25 cellular contexts compared by ENCODE assay signal in the genomic region with DNA sequence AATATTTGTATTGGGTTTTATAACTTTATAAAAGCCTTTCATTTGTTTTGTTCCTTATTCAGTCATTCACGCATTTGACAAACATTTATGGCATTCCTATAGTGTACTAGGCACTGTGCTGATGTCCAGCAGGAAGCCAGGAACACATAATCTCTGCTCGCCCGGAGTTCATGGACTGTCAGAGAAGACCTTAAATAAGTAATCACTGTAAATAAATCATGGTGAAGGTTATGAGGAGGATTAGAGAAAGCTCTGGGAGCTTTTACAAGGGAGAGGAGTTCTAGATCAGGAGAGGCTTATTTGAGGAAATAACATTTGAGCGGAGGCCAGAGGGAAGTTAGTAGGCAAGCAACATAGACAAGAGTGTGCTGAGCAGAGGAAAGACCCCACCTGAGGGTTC. TPM values are rescaled to one million over a fixed set of nuclear protein-coding genes. Genes with fewer than 3 reads are reported as not detected.
"Had no signal": no experiment of that assay in that cellular context is flagged by ENCODE, and none has a peak within 500 bp of the region (broad histone marks: within the 10 kb centered on the region; RNA-seq: fewer than 3 reads in every experiment).

No MANE protein-coding gene starts in this region.

- H3K27me3 Mint-ChIP-seq: activated naive CD4-positive, alpha-beta T cell treated with anti-CD3 and anti-CD28 coated beads, Interleukin-2, amount 10 ng/mL, durations not matched to agents 7 days and 5 days; activated naive CD8-positive, alpha-beta T cell treated with anti-CD3 and anti-CD28 coated beads, Interleukin-2, amount 50 U/mL, for 24 hours; naive B cell had no signal

- H3K9me3 ChIP-seq: ascending aorta, breast epithelium, gastrocnemius medialis, heart left ventricle, left ventricle myocardium inferior, pancreas, sigmoid colon, spleen, tibial artery had no signal

- H3K36me3 ChIP-seq: breast epithelium, gastrocnemius medialis, pancreas had no signal

- H3K9me3 Mint-ChIP-seq: activated naive CD4-positive, alpha-beta T cell treated with anti-CD3 and anti-CD28 coated beads, Interleukin-2, amount 10 ng/mL, durations not matched to agents 7 days and 5 days; activated naive CD8-positive, alpha-beta T cell treated with anti-CD3 and anti-CD28 coated beads, Interleukin-2, amount 50 U/mL, for 24 hours; naive B cell had no signal

- H3K4me1 ChIP-seq: breast epithelium had no signal

- H3K4me3 Mint-ChIP-seq: activated naive CD4-positive, alpha-beta T cell treated with anti-CD3 and anti-CD28 coated beads, Interleukin-2, amount 10 ng/mL, durations not matched to agents 7 days and 5 days had no signal

- H3K27ac Mint-ChIP-seq: activated naive CD4-positive, alpha-beta T cell treated with anti-CD3 and anti-CD28 coated beads, Interleukin-2, amount 10 ng/mL, durations not matched to agents 7 days and 5 days; activated naive CD8-positive, alpha-beta T cell treated with anti-CD3 and anti-CD28 coated beads, Interleukin-2, amount 50 U/mL, for 24 hours had no signal

- H3K4me3 ChIP-seq: ascending aorta, breast epithelium, coronary artery, gastrocnemius medialis, heart left ventricle, left ventricle myocardium inferior, pancreas, sigmoid colon, spleen, tibial artery had no signal

- DNase-seq: activated CD4-positive, CD25-positive, alpha-beta regulatory T cell treated with anti-CD3 and anti-CD28 coated beads, Interleukin-2, amount 50 U/mL, for 72 hours; activated CD8-positive, alpha-beta memory T cell treated with anti-CD3 and anti-CD28 coated beads for 24 hours; activated CD8-positive, alpha-beta memory T cell treated with anti-CD3 and anti-CD28 coated beads, Interleukin-2, amount 50 U/mL, for 48 hours; activated effector memory CD4-positive, alpha-beta T cell treated with Interleukin-2 at 50 U/mL for 16 hours; activated naive CD4-positive, alpha-beta T cell treated with anti-CD3 and anti-CD28 coated beads, Interleukin-2, amount 10 ng/mL, durations not matched to agents 7 days and 5 days; activated naive CD8-positive, alpha-beta T cell treated with anti-CD3 and anti-CD28 coated beads, Interleukin-2, amount 50 U/mL, for 24 hours; activated T-cell treated with anti-CD3 and anti-CD28 coated beads, Interleukin-2, amount 50 U/mL, for 48 hours; erythroblast; gastrocnemius medialis; heart left ventricle; kidney glomerular epithelial cell; left ventricle myocardium inferior; naive B cell; pancreas; sigmoid colon; spleen; stimulated activated CD8-positive, alpha-beta memory T cell treated with anti-CD3 and anti-CD28 coated beads, Interleukin-4, amount 100 ng/mL, for 48 hours; stimulated activated naive CD4-positive, alpha-beta T cell; T-helper 1 cell; T1000; tibial artery had no signal

- ATAC-seq: activated naive CD8-positive, alpha-beta T cell treated with anti-CD3 and anti-CD28 coated beads, Interleukin-2, amount 50 U/mL, for 24 hours; gastrocnemius medialis; heart left ventricle; pancreas had no signal

- H3K27ac ChIP-seq: ascending aorta, breast epithelium, coronary artery, gastrocnemius medialis, heart left ventricle, left ventricle myocardium inferior, pancreas, spleen, tibial artery had no signal

- H3K27me3 ChIP-seq: ascending aorta, breast epithelium, gastrocnemius medialis, heart left ventricle, pancreas, sigmoid colon, spleen, tibial artery had no signal

RNA-seq across cellular contexts. Expression of a gene that starts 4.7 kb away (rescaled TPM):
- total RNA-seq: ascending aorta, breast epithelium, heart left ventricle, left ventricle myocardium inferior, sigmoid colon, spleen, urinary bladder had no signal
